In the genomic region with DNA sequence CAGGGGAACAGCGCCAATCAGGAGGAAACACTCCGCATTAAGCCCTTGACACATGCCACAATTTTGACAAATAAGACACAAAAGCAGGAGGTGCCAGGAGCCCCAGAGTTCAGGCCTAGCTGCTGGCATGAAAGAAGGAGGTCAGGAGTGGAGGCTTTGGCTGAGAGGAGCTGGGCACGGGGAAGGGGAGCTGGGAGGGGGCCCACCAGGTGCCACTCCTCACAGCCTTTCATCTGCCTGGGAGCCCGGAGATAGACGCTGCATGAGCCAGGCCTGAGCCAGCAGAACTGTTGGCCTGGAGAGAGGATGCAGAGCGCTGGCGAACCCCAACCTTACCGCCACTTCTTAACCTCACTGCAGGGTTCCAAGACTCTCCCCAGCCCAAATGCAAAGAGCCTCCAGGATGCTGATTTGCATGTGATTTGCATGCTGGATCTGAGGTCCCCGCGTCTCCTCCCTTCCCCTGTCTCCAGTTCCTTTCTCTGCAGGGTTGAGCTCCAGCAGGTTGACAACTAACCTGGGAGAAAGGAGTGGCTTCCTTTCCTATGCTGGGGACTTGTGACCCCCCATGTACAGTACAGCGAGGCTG, we compare ENCODE assay signal across 14 cellular contexts.
"Had no signal": no experiment of that assay in that cellular context is flagged by ENCODE, and none has a peak within 500 bp of the region (broad histone marks: within the 10 kb centered on the region; RNA-seq: fewer than 3 reads in every experiment).

No MANE protein-coding gene starts in this region.

- H3K27me3 ChIP-seq: ovary had no signal

- ATAC-seq: activated T-cell treated with anti-CD3 and anti-CD28 coated beads, Interleukin-2, amount 50 U/mL, for 72 hours; gastroesophageal sphincter; left ventricle myocardium superior; upper lobe of right lung had no signal

- FAIRE-seq: keratinocyte had no signal

- H3K9me3 ChIP-seq: ovary, upper lobe of right lung had no signal

- H3K27ac ChIP-seq: gastroesophageal sphincter, ovary, upper lobe of right lung had no signal

- DNase-seq: activated CD4-positive, alpha-beta memory T cell treated with anti-CD3 and anti-CD28 coated beads, Interleukin-2, amount 10 ng/mL, durations not matched to agents 7 days and 5 days; activated T-cell treated with anti-CD3 and anti-CD28 coated beads, Interleukin-2, amount 50 U/mL, for 72 hours; caudate nucleus; cortex of kidney; effector memory CD4-positive, alpha-beta T cell; left ventricle myocardium superior; mesendoderm; ovary; stimulated activated CD4-positive, alpha-beta T cell treated with anti-CD3 and anti-CD28 coated beads, Interleukin-15, amount 100 ng/mL, for 24 hours; stimulated activated CD4-positive, alpha-beta T cell treated with anti-CD3 and anti-CD28 coated beads, Interleukin-4, amount 100 ng/mL, for 24 hours; T-helper 9 cell; upper lobe of right lung had no signal

- H3K4me1 ChIP-seq: gastroesophageal sphincter, upper lobe of right lung had no signal

- H3K36me3 ChIP-seq: gastroesophageal sphincter, ovary, upper lobe of right lung had no signal

- H3K4me3 ChIP-seq: gastroesophageal sphincter, ovary, upper lobe of right lung had no signal
